In the genomic region with DNA sequence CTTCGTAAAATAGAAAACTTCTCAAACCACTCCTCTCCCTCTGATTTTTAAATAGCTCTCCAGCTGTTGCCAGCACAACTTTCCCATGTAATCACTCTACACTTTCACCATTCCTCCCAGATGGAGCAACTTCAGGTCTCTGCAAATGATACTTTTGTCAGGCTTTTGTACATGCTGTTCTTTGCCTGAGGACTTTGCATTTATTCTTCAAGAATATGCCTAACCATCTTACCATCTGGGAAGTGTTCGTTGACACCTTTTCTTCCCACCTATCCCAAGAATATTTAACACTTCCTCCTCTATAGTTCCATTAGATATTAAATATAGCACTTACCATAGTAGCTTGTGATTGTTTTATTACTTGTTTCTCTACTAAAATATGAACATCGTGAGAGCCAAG, we compare ENCODE assay signal across 27 cellular contexts.
"Had no signal": no experiment of that assay in that cellular context is flagged by ENCODE, and none has a peak within 500 bp of the region (broad histone marks: within the 10 kb centered on the region; RNA-seq: fewer than 3 reads in every experiment).

No MANE protein-coding gene starts in this region.

- H3K36me3 ChIP-seq: colonic mucosa, esophagus squamous epithelium, gastrocnemius medialis, heart right ventricle had no signal

- H3K4me3 ChIP-seq: colonic mucosa, esophagus squamous epithelium, gastrocnemius medialis, heart right ventricle, lung, mucosa of descending colon had no signal

- H3K27me3 ChIP-seq: colonic mucosa, esophagus squamous epithelium, gastrocnemius medialis, heart right ventricle had no signal

- DNase-seq: colonic mucosa; cortex of kidney; effector CD8-positive, alpha-beta T cell; effector memory CD8-positive, alpha-beta T cell; endodermal cell; erythroblast; esophagus squamous epithelium; foreskin fibroblast; foreskin melanocyte; gastrocnemius medialis; glutamatergic neuron; head of caudate nucleus; heart right ventricle; islet precursor cell; kidney; kidney glomerular epithelial cell; left colon; left ventricle myocardium superior; mammary epithelial cell; mesendoderm; midbrain; mucosa of descending colon; naive B cell had no signal

- H3K27ac ChIP-seq: colonic mucosa, epithelial cell of prostate, esophagus squamous epithelium, gastrocnemius medialis, heart right ventricle had no signal

- H3K9me3 ChIP-seq: colonic mucosa, esophagus squamous epithelium, gastrocnemius medialis, heart right ventricle, mucosa of descending colon had no signal

- ATAC-seq: effector memory CD8-positive, alpha-beta T cell; esophagus mucosa; gastrocnemius medialis; heart right ventricle; left colon; left lobe of liver; left ventricle myocardium superior; mucosa of descending colon had no signal

- H3K4me1 ChIP-seq: colonic mucosa, esophagus squamous epithelium, gastrocnemius medialis, heart right ventricle had no signal
